8 cellular contexts compared by ENCODE assay signal in genomic region chr2:226791056-226791486, GRCh38. TPM values are rescaled to one million over a fixed set of nuclear protein-coding genes. Genes with fewer than 3 reads are reported as not detected.
A peak's percentile ranks its signal among the peaks of the same experiment; 100 is the strongest.
DNase-seq lines count a peak whose midpoint lies in the region; ATAC-seq and TF ChIP-seq lines count a peak whose summit lies in the region.

No MANE protein-coding gene starts in this region.

- peaks cover 4% of the 10 kb centered on the region for H3K27me3 Mint-ChIP-seq in endothelial cell (ENCODE audit: unreplicated experiment)

- H3K27ac Mint-ChIP-seq in endothelial cell (ENCODE audit: unreplicated experiment): peak overlapping the region; percentile 68

- H3K4me3 ChIP-seq in SK-N-SH (ENCODE audit: low read depth in 2 of 2, low read length in 1 of 2): peak overlapping the region; percentile 65 to 74
- peak overlapping the region; percentile 26 to 91 (median 64) for H3K4me3 ChIP-seq in upper lobe of left lung

- H3K27ac ChIP-seq in SK-N-SH (ENCODE audit: low read depth in 2 of 2, low read length in 1 of 2) (peak overlapping the region; percentile 75 to 86), upper lobe of left lung (peak overlapping the region; percentile 88 to 92 (median 89))

- POLR2A ChIA-PET in SK-N-SH (lab: Yijun Ruan, JAX): no interaction called here

- no peaks in the 10 kb centered on the region for H3K36me3 Mint-ChIP-seq in endothelial cell (ENCODE audit: low read depth, unreplicated experiment)

- TF ChIP-seq RAD21 in SK-N-SH (IDR thresholded peaks at IDR 0.05; ENCODE audit: low read length): no peak

- no peaks in the 10 kb centered on the region for H3K9me2 ChIP-seq in SK-N-SH

- ATAC-seq in GM21447 (IDR thresholded peaks at IDR 0.05; ENCODE audit: unreplicated experiment): peak; percentile 55
- peak; percentile 64 to 69 for ATAC-seq in upper lobe of left lung (ENCODE audit: low FRiP score in 2 of 2)

- H3K79me2 ChIP-seq in SK-N-SH (ENCODE audit: insufficient read depth): peaks cover 95% of the 10 kb centered on the region

- peaks cover 6% of the 10 kb centered on the region for H3F3A ChIP-seq in SK-N-SH (replicated peaks; ENCODE audit: insufficient read depth)

- peak overlapping the region; percentile 81; the same call in 1 of the 2 replicates for H3K9ac ChIP-seq in SK-N-SH

- H3K9me3 Mint-ChIP-seq in endothelial cell (ENCODE audit: unreplicated experiment): no peaks in the 10 kb centered on the region

- WGBS in SK-N-SH (ENCODE audit: low lambda C conversion rate): 29% methylated on average over 14 of the region's 24 CpGs
- 1 to 4% methylated on average over 20 to 24 of the region's 24 CpGs for WGBS in upper lobe of left lung, 2 donors

- peak overlapping the region; percentile 88 for H3K4me3 Mint-ChIP-seq in endothelial cell (ENCODE audit: unreplicated experiment)

- no peak for TF ChIP-seq POLR2A in upper lobe of left lung (IDR thresholded peaks at IDR 0.05)

- peak; percentile 72 for DNase-seq in NCI-H510A treated with DMSO at 0.1 percent for 48 hours (lab: John Stamatoyannopoulos, UW)
- DNase-seq in NCI-H510A (lab: John Stamatoyannopoulos, UW): no peak
- DNase-seq in HS-27A (ENCODE audit: low read depth): peak; percentile 27
- no peak for DNase-seq in SK-N-SH
- peak; percentile 36 for DNase-seq in endothelial cell (ENCODE audit: low spot score)
- DNase-seq in midbrain (lab: John Stamatoyannopoulos, UW): peak; percentile 86
- DNase-seq in upper lobe of left lung: no peak

- peaks cover 26 to 30% of the 10 kb centered on the region in 2 experiments for H3K4me1 ChIP-seq in SK-N-SH (ENCODE audit: control insufficient read depth in 1 of 2, insufficient read depth in 2 of 2, low read depth in 1 of 2, low read length in 1 of 2)
- H3K4me1 ChIP-seq in upper lobe of left lung: peaks cover 32 to 55% (median 40%) of the 10 kb centered on the region in 4 donors

- H3K4me1 Mint-ChIP-seq in endothelial cell (ENCODE audit: unreplicated experiment): peaks cover 19% of the 10 kb centered on the region

- H3K36me3 ChIP-seq in SK-N-SH (replicated peaks in 1 of 2; ENCODE audit: control insufficient read depth in 1 of 2, insufficient read depth in 2 of 2, low read length in 1 of 2) (peaks cover 14 to 22% of the 10 kb centered on the region in 2 experiments), upper lobe of left lung (peaks cover 0 to under 1% (median 0%) of the 10 kb centered on the region in 4 donors)

- H2AFZ ChIP-seq in SK-N-SH (ENCODE audit: low read depth): peak overlapping the region; percentile 88

- H3K9me3 ChIP-seq in SK-N-SH (no peaks in the 10 kb centered on the region), upper lobe of left lung (no peaks in the 10 kb centered on the region)

- TF ChIP-seq CTCF in SK-N-SH (IDR thresholded peaks at IDR 0.05) (no peak), endothelial cell (IDR thresholded peaks at IDR 0.05; ENCODE audit: unreplicated experiment) (no peak), upper lobe of left lung (IDR thresholded peaks at IDR 0.05) (no peak)

- no peaks in the 10 kb centered on the region for H3K27me3 ChIP-seq in SK-N-SH (ENCODE audit: insufficient read depth)
- no peaks in the 10 kb centered on the region for H3K27me3 ChIP-seq in upper lobe of left lung

- TF ChIP-seq EP300 in SK-N-SH (IDR thresholded peaks at IDR 0.05; ENCODE audit: borderline replicate concordance in 1 of 2, low read depth in 1 of 2, low read length in 1 of 2) (no peak), upper lobe of left lung (IDR thresholded peaks at IDR 0.05) (no peak)

- CTCF ChIA-PET in SK-N-SH (lab: Yijun Ruan, JAX): interaction anchor here (1.1 to 4.3 kb wide), 3 partner anchors 8 to 11 kb away, joined by 5 to 22 read pairs (median 8); partner anchors contain the start of gene IRS1

- H4K20me1 ChIP-seq in SK-N-SH (ENCODE audit: insufficient read depth): no peaks in the 10 kb centered on the region; the same call in 1 of the 2 replicates

- peak overlapping the region; percentile 85 for H3K4me2 ChIP-seq in SK-N-SH

TF ChIP-seq in SK-N-SH, 30 proteins besides CTCF, POLR2A, EP300 and RAD21:
- 0 out of 2 replicates have a peak, but pooled peaks have one; percentile 39 for TF ChIP-seq MAX (IDR thresholded peaks at IDR 0.05; ENCODE audit: low read depth)
- no peak for TF ChIP-seq SMC3 (IDR thresholded peaks at IDR 0.05; ENCODE audit: low read depth, low read length)
- TF ChIP-seq, protein P1, sequence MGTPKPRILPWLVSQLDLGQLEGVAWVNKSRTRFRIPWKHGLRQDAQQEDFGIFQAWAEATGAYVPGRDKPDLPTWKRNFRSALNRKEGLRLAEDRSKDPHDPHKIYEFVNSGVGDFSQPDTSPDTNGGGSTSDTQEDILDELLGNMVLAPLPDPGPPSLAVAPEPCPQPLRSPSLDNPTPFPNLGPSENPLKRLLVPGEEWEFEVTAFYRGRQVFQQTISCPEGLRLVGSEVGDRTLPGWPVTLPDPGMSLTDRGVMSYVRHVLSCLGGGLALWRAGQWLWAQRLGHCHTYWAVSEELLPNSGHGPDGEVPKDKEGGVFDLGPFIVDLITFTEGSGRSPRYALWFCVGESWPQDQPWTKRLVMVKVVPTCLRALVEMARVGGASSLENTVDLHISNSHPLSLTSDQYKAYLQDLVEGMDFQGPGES (IDR thresholded peaks at IDR 0.05; ENCODE audit: low read depth, low read length): no peak
- no peak for TF ChIP-seq GATA2 (CRISPR knock-in tag; IDR thresholded peaks at IDR 0.05)
- no peak for TF ChIP-seq USF2 (IDR thresholded peaks at IDR 0.05; ENCODE audit: borderline replicate concordance, low read depth, low read length)
- TF ChIP-seq TCF12 (IDR thresholded peaks at IDR 0.05): no peak
- TF ChIP-seq JUND (IDR thresholded peaks at IDR 0.05): no peak
- TF ChIP-seq, protein P2, sequence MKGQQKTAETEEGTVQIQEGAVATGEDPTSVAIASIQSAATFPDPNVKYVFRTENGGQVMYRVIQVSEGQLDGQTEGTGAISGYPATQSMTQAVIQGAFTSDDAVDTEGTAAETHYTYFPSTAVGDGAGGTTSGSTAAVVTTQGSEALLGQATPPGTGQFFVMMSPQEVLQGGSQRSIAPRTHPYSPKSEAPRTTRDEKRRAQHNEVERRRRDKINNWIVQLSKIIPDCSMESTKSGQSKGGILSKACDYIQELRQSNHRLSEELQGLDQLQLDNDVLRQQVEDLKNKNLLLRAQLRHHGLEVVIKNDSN (IDR thresholded peaks at IDR 0.05; ENCODE audit: borderline replicate concordance, low read depth): no peak
- TF ChIP-seq CHD2 (IDR thresholded peaks at IDR 0.05; ENCODE audit: low read length, partially characterized antibody): no peak

RNA-seq across cellular contexts. Expression of gene IRS1, which starts 8.5 kb away (rescaled TPM):
- 15.8 and 16.5 TPM in 2 replicates for polyA plus RNA-seq in SK-N-SH (2012; rRNA removed)
- polyA plus RNA-seq in SK-N-SH (2012; cell fraction: cytosol; rRNA removed): 10.2 and 14.6 TPM in 2 replicates
- 11.7 and 14.7 TPM in 2 replicates for polyA plus RNA-seq in SK-N-SH (2012; cell fraction: nucleus; rRNA removed)
- total RNA-seq in endothelial cell (ENCODE audit: unreplicated experiment) (0.72 TPM), upper lobe of left lung (10 to 100 TPM in 5 of 6 donors, 1 to 10 TPM in 1; 9.3 to 14.3 (median 12.4) TPM)

RNA-seq across cellular contexts. Expression of gene RHBDD1, which starts 44.8 kb away (rescaled TPM):
- 10.3 and 10.8 TPM in 2 replicates for polyA plus RNA-seq in SK-N-SH (2012; rRNA removed)
- polyA plus RNA-seq in SK-N-SH (2012; cell fraction: cytosol; rRNA removed): 10.6 and 11.0 TPM in 2 replicates
- polyA plus RNA-seq in SK-N-SH (2012; cell fraction: nucleus; rRNA removed): 7.6 and 11.7 TPM in 2 replicates
- total RNA-seq in endothelial cell (ENCODE audit: unreplicated experiment) (21.9 TPM), upper lobe of left lung (10 to 100 TPM in 5 of 6 donors, 1 to 10 TPM in 1; 2.6 to 40.2 (median 14.5) TPM)

Comparison
In these comparisons a context has a peak if more than half of its experiments do, and no peak if none do; other contexts are left out.
1. DNase-seq: peak in NCI-H510A treated with DMSO at 0.1 percent for 48 hours (single experiment), HS-27A (single experiment), endothelial cell (single experiment) and midbrain (single experiment); none in NCI-H510A (single experiment), SK-N-SH (single experiment) and upper lobe of left lung (0 of 2).